8 cellular contexts compared by ENCODE assay signal in genomic region chr15:68389936-68390790, GRCh38. TPM values are rescaled to one million over a fixed set of nuclear protein-coding genes. Genes with fewer than 3 reads are reported as not detected.
DNase-seq lines count a peak whose midpoint lies in the region; ATAC-seq lines count a peak whose summit lies in the region.

No MANE protein-coding gene starts in this region.

- DNase-seq in Daoy (ENCODE audit: low read depth): peak; percentile 95
- DNase-seq in T-helper 2 cell treated with Interferon-gamma antibody and Interleukin-4, amounts not matched to agents 5 μg/mL and 100 μg/mL, for 36 hours (ENCODE audit: low spot score): peak; percentile 39
- DNase-seq in islet precursor cell: peak; percentile 69
- DNase-seq in AG08396 (ENCODE audit: low spot score): no peak
- no peak for DNase-seq in NCI-H2196 treated with DMSO at 0.1 percent for 48 hours (lab: John Stamatoyannopoulos, UW; ENCODE audit: unreplicated experiment)

- H3K4me3 Mint-ChIP-seq in T-helper 2 cell treated with Interferon-gamma antibody and Interleukin-4, amounts not matched to agents 5 μg/mL and 100 μg/mL, for 36 hours: peak overlapping the region; percentile 30

- ATAC-seq in GM21717 (IDR thresholded peaks at IDR 0.05; ENCODE audit: unreplicated experiment) (peak; percentile 73), HG03457 (IDR thresholded peaks at IDR 0.05; ENCODE audit: unreplicated experiment) (no peak), HG02763 (IDR thresholded peaks at IDR 0.05; ENCODE audit: unreplicated experiment) (no peak)

- peaks cover 7% of the 10 kb centered on the region for H3K9me3 Mint-ChIP-seq in T-helper 2 cell treated with Interferon-gamma antibody and Interleukin-4, amounts not matched to agents 5 μg/mL and 100 μg/mL, for 36 hours

- H3K27ac Mint-ChIP-seq in T-helper 2 cell treated with Interferon-gamma antibody and Interleukin-4, amounts not matched to agents 5 μg/mL and 100 μg/mL, for 36 hours: peak overlapping the region; percentile 67

- H3K4me1 Mint-ChIP-seq in T-helper 2 cell treated with Interferon-gamma antibody and Interleukin-4, amounts not matched to agents 5 μg/mL and 100 μg/mL, for 36 hours (ENCODE audit: low read depth): peaks cover 29% of the 10 kb centered on the region

- no peaks in the 10 kb centered on the region for H3K36me3 Mint-ChIP-seq in T-helper 2 cell treated with Interferon-gamma antibody and Interleukin-4, amounts not matched to agents 5 μg/mL and 100 μg/mL, for 36 hours (ENCODE audit: low read depth)

- H3K27me3 Mint-ChIP-seq in T-helper 2 cell treated with Interferon-gamma antibody and Interleukin-4, amounts not matched to agents 5 μg/mL and 100 μg/mL, for 36 hours (ENCODE audit: low read depth): peaks cover 20% of the 10 kb centered on the region

RNA-seq across cellular contexts. Expression of gene ITGA11, which starts 41.8 kb away (rescaled TPM):
- total RNA-seq in Daoy (2014; rRNA removed; shearing (Covaris generic)): 6.4 and 11.4 TPM in 2 replicates

Comparison
In these comparisons a context has a peak if more than half of its experiments do, and no peak if none do; other contexts are left out.
1. DNase-seq: peak in Daoy (single experiment), T-helper 2 cell treated with Interferon-gamma antibody and Interleukin-4, amounts not matched to agents 5 μg/mL and 100 μg/mL, for 36 hours (single experiment) and islet precursor cell (single experiment); none in AG08396 (single experiment) and NCI-H2196 treated with DMSO at 0.1 percent for 48 hours (single experiment).